Comparison of ENCODE assay signal across 8 cellular contexts in genomic region chr2:104733544-104733943, GRCh38.
DNase-seq lines count a peak whose midpoint lies in the region; ATAC-seq and TF ChIP-seq lines count a peak whose summit lies in the region.

No MANE protein-coding gene starts in this region.

- H3K4me3 Mint-ChIP-seq in progenitor cell of endocrine pancreas (ENCODE audit: low read depth) = no peak overlapping the region

- peaks cover 3% of the 10 kb centered on the region for H3K4me1 Mint-ChIP-seq in progenitor cell of endocrine pancreas (ENCODE audit: low read depth)

- no peaks in the 10 kb centered on the region for H3K9me3 ChIP-seq in WERI-Rb-1 (ENCODE audit: severe bottlenecking)

- peaks cover 23% of the 10 kb centered on the region for H3K27me3 Mint-ChIP-seq in progenitor cell of endocrine pancreas

- DNase-seq in DMS53 (lab: John Stamatoyannopoulos, UW) = peak; percentile 73
- DNase-seq in DMS53 treated with DMSO at 0.1 percent for 48 hours (lab: John Stamatoyannopoulos, UW; ENCODE audit: unreplicated experiment) = no peak
- peak; percentile 38 for DNase-seq in WERI-Rb-1
- no peak for DNase-seq in progenitor cell of endocrine pancreas (ENCODE audit: low spot score, unreplicated experiment)
- no peak for DNase-seq in epidermal melanocyte (ENCODE audit: insufficient read length, low spot score)

- peak; percentile 92 for ATAC-seq in GM19351 (IDR thresholded peaks at IDR 0.05; ENCODE audit: unreplicated experiment)
- peak; percentile 79 for ATAC-seq in HG03175 (IDR thresholded peaks at IDR 0.05; ENCODE audit: unreplicated experiment)
- no peak for ATAC-seq in HG03108 (IDR thresholded peaks at IDR 0.05; ENCODE audit: unreplicated experiment)

- peaks cover 10% of the 10 kb centered on the region for H3K9me3 Mint-ChIP-seq in progenitor cell of endocrine pancreas (ENCODE audit: low read depth)

- TF ChIP-seq CTCF in WERI-Rb-1 (IDR thresholded peaks at IDR 0.05; ENCODE audit: low read depth, low read length) (peak; percentile 78), progenitor cell of endocrine pancreas (IDR thresholded peaks at IDR 0.05; ENCODE audit: unreplicated experiment) (peak; percentile 51)

- H3K27ac ChIP-seq in WERI-Rb-1 = no peak overlapping the region

- peaks cover 47% of the 10 kb centered on the region for H3K27me3 ChIP-seq in WERI-Rb-1 (ENCODE audit: insufficient read depth, low read depth, severe bottlenecking)

- H3K36me3 Mint-ChIP-seq in progenitor cell of endocrine pancreas (ENCODE audit: insufficient read depth) = no peaks in the 10 kb centered on the region

- H3K36me3 ChIP-seq in WERI-Rb-1 = no peaks in the 10 kb centered on the region

- H3K4me3 ChIP-seq in WERI-Rb-1 (ENCODE audit: low read depth, low read length) = no peak overlapping the region

- no peak overlapping the region for H3K27ac Mint-ChIP-seq in progenitor cell of endocrine pancreas

Comparison
In these comparisons a context has a peak if more than half of its experiments do, and no peak if none do; other contexts are left out.
1. DNase-seq: peak in DMS53 (single experiment) and WERI-Rb-1 (single experiment); none in DMS53 treated with DMSO at 0.1 percent for 48 hours (single experiment), progenitor cell of endocrine pancreas (single experiment) and epidermal melanocyte (single experiment).